In genomic region chr4:128832253-128832641, GRCh38 we compare ENCODE assay signal across 9 cellular contexts. TPM values are rescaled to one million over a fixed set of nuclear protein-coding genes. Genes with fewer than 3 reads are reported as not detected.
A peak's percentile ranks its signal among the peaks of the same experiment; 100 is the strongest.
DNase-seq lines count a peak whose midpoint lies in the region; ATAC-seq and TF ChIP-seq lines count a peak whose summit lies in the region.
"Had no signal": no experiment of that assay in that cellular context is flagged by ENCODE, and none has a peak within 500 bp of the region (broad histone marks: within the 10 kb centered on the region; RNA-seq: fewer than 3 reads in every experiment).

No MANE protein-coding gene starts in this region.

- peaks cover 25% of the 10 kb centered on the region for H3F3A ChIP-seq in neural progenitor cell (ENCODE audit: low read depth)

- peaks cover 31% of the 10 kb centered on the region for H3K36me3 Mint-ChIP-seq in neural progenitor cell

- no peak overlapping the region for H3K4me3 Mint-ChIP-seq in neural progenitor cell

- dilution Hi-C loops in mammary epithelial cell (cut with HindIII; ENCODE audit: low sequenced_read_pairs): no loop called here

- in situ Hi-C loops in mammary epithelial cell (cut with MboI; ENCODE audit: low sequenced_read_pairs in 2 of 2): no loop called here

- H3K4me3 ChIP-seq in adrenal gland (no peak overlapping the region), neural progenitor cell (no peak overlapping the region), mammary epithelial cell (replicated peaks in 1 of 3; ENCODE audit: insufficient read depth in 1 of 3, low read depth in 2 of 3, low read length in 3 of 3) (no peak overlapping the region)
- H3K4me3 ChIP-seq: skin epidermis had no signal

- peaks cover 0 to 17% of the 10 kb centered on the region in 2 donors for H3K36me3 ChIP-seq in adrenal gland (replicated peaks in 1 of 2)
- H3K36me3 ChIP-seq in neural progenitor cell: no peaks in the 10 kb centered on the region
- H3K36me3 ChIP-seq in mammary epithelial cell (ENCODE audit: insufficient read depth, low read length): peaks cover 2% of the 10 kb centered on the region

- no peaks in the 10 kb centered on the region for H3K27me3 ChIP-seq in adrenal gland
- H3K27me3 ChIP-seq in neural progenitor cell: no peaks in the 10 kb centered on the region
- H3K27me3 ChIP-seq in mammary epithelial cell (ENCODE audit: insufficient read depth, low read length): no peaks in the 10 kb centered on the region

- H3K9me3 ChIP-seq in adrenal gland (replicated peaks in 1 of 3) (no peaks in the 10 kb centered on the region), neural progenitor cell (ENCODE audit: low read depth) (no peaks in the 10 kb centered on the region), mammary epithelial cell (replicated peaks; ENCODE audit: insufficient read depth, low read length) (no peaks in the 10 kb centered on the region)

- peaks cover 46 to 62% of the 10 kb centered on the region in 2 donors for H3K4me1 ChIP-seq in adrenal gland (replicated peaks in 1 of 2)
- H3K4me1 ChIP-seq in neural progenitor cell: peaks cover 30% of the 10 kb centered on the region
- H3K4me1 ChIP-seq in mammary epithelial cell (ENCODE audit: insufficient read depth, low read length): no peaks in the 10 kb centered on the region

- H3K4me1 Mint-ChIP-seq in neural progenitor cell: peaks cover 30% of the 10 kb centered on the region

- DNase-seq in adrenal gland: no peak
- no peak for DNase-seq in neural progenitor cell (ENCODE audit: low spot score)
- DNase-seq in mammary epithelial cell: no peak
- DNase-seq in stimulated activated naive CD8-positive, alpha-beta T cell treated with anti-CD3 and anti-CD28 coated beads, Interleukin-15, Interleukin-2, amounts not matched to agents 100 U/mL and 50 U/mL, for 24 hours: no peak
- no peak for DNase-seq in effector CD8-positive, alpha-beta T cell (lab: John Stamatoyannopoulos, UW)
- no peak for DNase-seq in DMS 273 treated with DMSO at 0.1 percent for 48 hours (lab: John Stamatoyannopoulos, UW)

- CTCF ChIA-PET in mammary epithelial cell (lab: Charles Lee; ENCODE audit: low non-redundant PET): no interaction called here

- 76 to 93% (median 87%) methylated on average over 1 of the region's 1 CpG for WGBS in adrenal gland, 4 donors
- WGBS in mammary epithelial cell (ENCODE audit: low coverage, missing lambda C conversion rate): 100% methylated on average over 1 of the region's 1 CpG

- H3K27ac ChIP-seq in adrenal gland (peak overlapping the region; percentile 23 to 76 (median 56)), neural progenitor cell (no peak overlapping the region), mammary epithelial cell (ENCODE audit: insufficient read depth, low read depth, low read length) (no peak overlapping the region)

- peaks cover 100% of the 10 kb centered on the region for H3K79me2 ChIP-seq in neural progenitor cell (ENCODE audit: low read depth)
- peaks cover 23% of the 10 kb centered on the region for H3K79me2 ChIP-seq in mammary epithelial cell (ENCODE audit: insufficient read depth, low read length)

- H2AFZ ChIP-seq in neural progenitor cell (replicated peaks): no peak overlapping the region
- H2AFZ ChIP-seq in mammary epithelial cell (ENCODE audit: low read depth, low read length): no peak overlapping the region

- ATAC-seq in GM18861 (IDR thresholded peaks at IDR 0.05; ENCODE audit: unreplicated experiment) (peak; percentile 36), HG02763 (IDR thresholded peaks at IDR 0.05; ENCODE audit: unreplicated experiment) (peak; percentile 20)
- ATAC-seq in stimulated activated naive CD8-positive, alpha-beta T cell treated with anti-CD3 and anti-CD28 coated beads, Interleukin-15, Interleukin-2, amounts not matched to agents 100 U/mL and 50 U/mL, for 24 hours: no peak

- TF ChIP-seq CTCF in adrenal gland (IDR thresholded peaks at IDR 0.05): no peak
- TF ChIP-seq CTCF in neural progenitor cell (IDR thresholded peaks at IDR 0.05): no peak
- no peak for TF ChIP-seq CTCF in mammary epithelial cell (conservative IDR thresholded peaks at IDR 0.05 in 1 of 2, IDR thresholded peaks at IDR 0.05 in 1 of 2; ENCODE audit: extremely low read depth in 1 of 2, insufficient read depth in 1 of 2, low read depth in 1 of 2, low read length in 2 of 2)

- peaks cover 4% of the 10 kb centered on the region for H3K9me3 Mint-ChIP-seq in neural progenitor cell

- H4K20me1 ChIP-seq in neural progenitor cell (ENCODE audit: low read depth) (peaks cover 98% of the 10 kb centered on the region), mammary epithelial cell (ENCODE audit: insufficient read depth, low read length) (no peaks in the 10 kb centered on the region)

- no peak overlapping the region for H3K27ac Mint-ChIP-seq in neural progenitor cell

- no TSS peak for BruUV-seq in mammary epithelial cell (replicated peaks; lab: Mats Ljungman, UMichigan)

- TF ChIP-seq POLR2A in adrenal gland (IDR thresholded peaks at IDR 0.05): no peak

- intact Hi-C loops in adrenal gland (cut with DNase I): no loop called here
- intact Hi-C loops in mammary epithelial cell (cut with micrococcal nuclease): no loop called here

- H3K4me2 ChIP-seq in neural progenitor cell (peak overlapping the region; percentile 76), mammary epithelial cell (ENCODE audit: insufficient read depth, low read depth, low read length) (no peak overlapping the region)

- no peak overlapping the region for H3K9ac ChIP-seq in neural progenitor cell
- H3K9ac ChIP-seq in mammary epithelial cell (ENCODE audit: insufficient read depth, low read length): no peak overlapping the region

- H3K27me3 Mint-ChIP-seq in neural progenitor cell (ENCODE audit: insufficient read depth, low read depth): peaks cover 8% of the 10 kb centered on the region

RNA-seq across cellular contexts. Expression of gene JADE1, which starts 22.7 kb away (rescaled TPM):
- total RNA-seq in adrenal gland (10 to 100 TPM; 25.9 to 66.7 (median 40.2) TPM), neural progenitor cell (ENCODE audit: low replicate concordance) (46.2 and 55.9 TPM in 2 replicates), mammary epithelial cell (1 to 10 TPM; 5.0 to 6.0 TPM)
- polyA plus RNA-seq in adrenal gland (10 to 100 TPM; 18.4 to 31.1 (median 30.8) TPM), mammary epithelial cell (3.3 TPM)
- 22.1 TPM for polyA minus RNA-seq in mammary epithelial cell

Comparison
In these comparisons a context has a peak if more than half of its experiments do, and no peak if none do; other contexts are left out.
1. H3K27ac ChIP-seq: peak in adrenal gland (5 of 5); none in neural progenitor cell (single experiment) and mammary epithelial cell (single experiment).